ENCODE assay signal across 29 cellular contexts in the genomic region with DNA sequence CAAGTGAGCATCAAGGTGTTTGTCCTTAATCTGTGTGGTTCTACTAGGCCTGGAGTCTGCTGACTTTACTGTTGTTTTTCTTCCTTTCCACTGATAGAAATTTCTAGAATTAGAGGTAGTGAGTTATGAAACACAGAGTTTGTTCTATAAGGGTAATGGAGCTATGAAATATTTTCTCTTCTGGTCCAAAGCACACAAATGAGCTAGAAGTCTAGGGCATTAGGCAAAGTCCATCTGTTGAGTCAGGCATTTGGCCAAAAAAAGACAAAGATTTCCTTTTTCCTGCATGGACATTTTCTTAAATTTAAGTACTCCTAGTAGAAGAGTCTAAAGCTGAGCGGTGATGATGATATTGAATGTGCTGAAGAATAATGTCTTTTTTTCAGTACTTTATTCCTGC.
"Had no signal": no experiment of that assay in that cellular context is flagged by ENCODE, and none has a peak within 500 bp of the region (broad histone marks: within the 10 kb centered on the region; RNA-seq: fewer than 3 reads in every experiment).

No MANE protein-coding gene starts in this region.

- FAIRE-seq: endothelial cell of umbilical vein, keratinocyte, pancreas had no signal

- H3K36me3 ChIP-seq: esophagus muscularis mucosa, heart right ventricle, neutrophil, pancreas, suprapubic skin, transverse colon, upper lobe of right lung, uterus had no signal

- H3K27me3 ChIP-seq: esophagus muscularis mucosa, heart right ventricle, neutrophil, pancreas, suprapubic skin, transverse colon, upper lobe of right lung, uterus had no signal

- H3K9me3 ChIP-seq: esophagus muscularis mucosa, heart right ventricle, mucosa of descending colon, neutrophil, pancreas, suprapubic skin, transverse colon, upper lobe of right lung, uterus had no signal

- H3K4me2 ChIP-seq: smooth muscle cell had no signal

- H3K27ac ChIP-seq: coronary artery, esophagus muscularis mucosa, heart right ventricle, neutrophil, pancreas, suprapubic skin, transverse colon, upper lobe of right lung, uterus had no signal

- ATAC-seq: heart right ventricle; mucosa of descending colon; natural killer cell treated with Interleukin-12 subunit alpha and Interleukin-12 subunit beta and Interleukin-15 and Interleukin-18, amount 100 ng/mL, for 72 hours; sciatic nerve; stimulated activated naive CD8-positive, alpha-beta T cell treated with anti-CD3 and anti-CD28 coated beads, Interleukin-15, amount 100 ng/mL, for 72 hours; upper lobe of right lung had no signal

- H3K4me3 ChIP-seq: coronary artery, esophagus muscularis mucosa, heart right ventricle, mucosa of descending colon, pancreas, smooth muscle cell, suprapubic skin, transverse colon, upper lobe of right lung, uterus had no signal

- H3K4me1 ChIP-seq: esophagus muscularis mucosa, heart right ventricle, suprapubic skin, transverse colon, upper lobe of right lung, uterus had no signal

- DNase-seq: dermis blood vessel endothelial cell; effector memory CD4-positive, alpha-beta T cell; foreskin melanocyte; glutamatergic neuron; heart right ventricle; hypothalamus; immature natural killer cell; mesenchymal stem cell; mucosa of descending colon; naive B cell; pancreas; stimulated activated CD4-positive, alpha-beta T cell treated with anti-CD3 and anti-CD28 coated beads, Interleukin-12 subunit alpha, Interleukin-12 subunit beta, amount 100 ng/mL, for 4 hours; stimulated activated CD4-positive, alpha-beta T cell treated with anti-CD3 and anti-CD28 coated beads, Interleukin-1b, Interleukin-23, amount 100 ng/mL, for 48 hours; stimulated activated CD4-positive, alpha-beta T cell treated with anti-CD3 and anti-CD28 coated beads, Interleukin-4, amount 100 ng/mL, for 1 hour; stimulated activated CD8-positive, alpha-beta memory T cell treated with anti-CD3 and anti-CD28 coated beads, Interleukin-4, amount 100 ng/mL, for 48 hours; stimulated activated naive CD4-positive, alpha-beta T cell; stimulated activated naive CD8-positive, alpha-beta T cell treated with anti-CD3 and anti-CD28 coated beads, Interleukin-15, amount 100 ng/mL, for 72 hours; transverse colon; upper lobe of right lung; uterus had no signal
